ENCODE assay signal across 8 cellular contexts in the genomic region with DNA sequence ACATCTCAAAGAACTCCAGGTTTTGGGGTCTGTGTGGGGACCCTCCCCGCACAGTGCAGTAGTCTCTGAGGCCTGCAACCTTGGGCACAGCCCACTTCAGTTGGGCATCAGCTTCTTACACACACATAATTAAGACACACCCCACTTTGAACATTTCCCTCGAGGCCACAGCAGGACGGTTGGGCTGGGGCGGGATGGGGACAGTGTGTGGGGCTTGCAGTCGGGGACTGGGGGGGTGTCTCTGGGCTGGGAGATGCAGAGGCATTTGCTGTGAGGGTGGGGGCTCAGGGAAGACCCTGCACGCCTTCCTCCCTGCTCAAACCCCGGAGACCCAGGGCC. TPM values are rescaled to one million over a fixed set of nuclear protein-coding genes. Genes with fewer than 3 reads are reported as not detected.
DNase-seq lines count a peak whose midpoint lies in the region; ATAC-seq, FAIRE-seq and TF ChIP-seq lines count a peak whose summit lies in the region.

No MANE protein-coding gene starts in this region.

- H3K9me3 ChIP-seq in A549 (no peaks in the 10 kb centered on the region), GM12878 (replicated peaks; ENCODE audit: control insufficient read depth, insufficient read depth, low read length) (no peaks in the 10 kb centered on the region), mucosa of descending colon (no peaks in the 10 kb centered on the region)

- H3K4me1 Mint-ChIP-seq in HFFc6 (ENCODE audit: low read depth): peaks cover 52% of the 10 kb centered on the region

- H3K36me3 ChIP-seq in GM12878 (ENCODE audit: control insufficient read depth in 2 of 2, insufficient read depth in 2 of 2, low read length in 1 of 2): no peaks in the 10 kb centered on the region
- H3K36me3 ChIP-seq in mucosa of descending colon (ENCODE audit: low read depth): no peaks in the 10 kb centered on the region

- no peaks in the 10 kb centered on the region for H3K9me3 Mint-ChIP-seq in HFFc6

- FAIRE-seq in A549 (lab: Jason Lieb, UNC) (no peak), GM12878 (lab: Jason Lieb, UNC) (no peak)

- ATAC-seq in A549: no peak
- no peak for ATAC-seq in GM12878
- no peak for ATAC-seq in mucosa of descending colon
- ATAC-seq in HG03280 (IDR thresholded peaks at IDR 0.05; ENCODE audit: unreplicated experiment): no peak
- ATAC-seq in HG02571 (IDR thresholded peaks at IDR 0.05; ENCODE audit: unreplicated experiment): no peak

- peaks cover 2% of the 10 kb centered on the region for H3K27me3 Mint-ChIP-seq in HFFc6 (ENCODE audit: insufficient read depth)

- SMC1A ChIA-PET in GM12878 (lab: Charles Lee; ENCODE audit: uncharacterized antibody, unreplicated experiment): no interaction called here

- no peaks in the 10 kb centered on the region; the same call in 1 of the 2 replicates for H3K36me3 Mint-ChIP-seq in HFFc6 (ENCODE audit: low read depth)

- H2AFZ ChIP-seq in GM12878 (ENCODE audit: control insufficient read depth, low read depth, low read length): no peak overlapping the region

- in situ Hi-C loops in GM12878 (cut with MboI): no loop called here

- H3K27ac ChIP-seq in A549 (peak overlapping the region in 1 of 2 experiments; percentile 95; a peak in 3 of 6 replicates), GM12878 (ENCODE audit: control insufficient read depth, insufficient read depth) (no peak overlapping the region)

- POLR2A ChIA-PET in A549 (lab: Yijun Ruan, JAX) (interaction anchor here (0.7 kb wide), 1 partner anchor 23 kb away, joined by 3 read pairs; no protein-coding TSS in a partner anchor), GM12878 (lab: Charles Lee) (interaction anchor here (0.6 to 2.3 kb wide), 3 partner anchors 9 to 33 kb away, joined by 4 to 8 read pairs (median 4); no protein-coding TSS in a partner anchor)

- peak overlapping the region; percentile 91 for H3K4me3 Mint-ChIP-seq in HFFc6

- TF ChIP-seq POLR2A in A549 (IDR thresholded peaks at IDR 0.05; ENCODE audit: low read length) (no peak), GM12878 (IDR thresholded peaks at IDR 0.05; ENCODE audit: low read depth, low read length) (no peak)

- TF ChIP-seq RAD21 in A549 (conservative IDR thresholded peaks at IDR 0.05 in 1 of 2, IDR thresholded peaks at IDR 0.05 in 1 of 2) (no peak), GM12878 (IDR thresholded peaks at IDR 0.05; ENCODE audit: insufficient read depth, low read depth, low read length) (no peak)

- no TSS peak for BruUV-seq in GM12878 (replicated peaks; lab: Mats Ljungman, UMichigan)

- peak overlapping the region; percentile 25; the same call in 1 of the 2 replicates for H3K27ac Mint-ChIP-seq in HFFc6

- TF ChIP-seq EP300 in A549 (IDR thresholded peaks at IDR 0.05) (no peak), GM12878 (IDR thresholded peaks at IDR 0.05; ENCODE audit: borderline replicate concordance in 1 of 2, control insufficient read depth in 1 of 2, low read depth in 2 of 2, low read length in 2 of 2) (no peak)

- intact Hi-C loops in GM12878 (cut with micrococcal nuclease; ENCODE audit: unreplicated experiment): no loop called here
- intact Hi-C loops in mucosa of descending colon (cut with DNase I, micrococcal nuclease): no loop called here

- H3K4me3 ChIP-seq in A549: peak overlapping the region; percentile 55
- H3K4me3 ChIP-seq in GM12878: no peak overlapping the region
- H3K4me3 ChIP-seq in mucosa of descending colon: peak overlapping the region; percentile 38

- TF ChIP-seq CTCF in A549 (IDR thresholded peaks at IDR 0.05) (no peak), HFFc6 (IDR thresholded peaks at IDR 0.05) (no peak), GM12878 (IDR thresholded peaks at IDR 0.05 in 2 of 3, conservative IDR thresholded peaks at IDR 0.05 in 1 of 3; ENCODE audit: control insufficient read depth in 2 of 3, extremely low read depth in 1 of 3, insufficient read depth in 1 of 3, low read depth in 3 of 3, low read length in 3 of 3) (no peak), mucosa of descending colon (IDR thresholded peaks at IDR 0.05) (no peak)

- no peaks in the 10 kb centered on the region for H3K79me2 ChIP-seq in GM12878 (ENCODE audit: control insufficient read depth, insufficient read depth, low read length)

- CTCF ChIA-PET in A549 (lab: Yijun Ruan, JAX): interaction anchor here (1.3 to 1.4 kb wide), 2 partner anchors 38 to 43 kb away, joined by 3 to 4 read pairs; partner anchors contain the start of gene IQCE
- CTCF ChIA-PET in GM12878 (lab: Yijun Ruan, JAX): no interaction called here

- 60% methylated on average over 3 of the region's 7 CpGs for WGBS in A549 (ENCODE audit: missing lambda C conversion rate)
- 1% methylated on average over 5 of the region's 7 CpGs for whole genome bisulfite sequencing in GM12878 (ENCODE audit: insufficient coverage, insufficient replicate concordance, low lambda C conversion rate, missing lambda C conversion rate)

- H3K4me2 ChIP-seq in A549: peak overlapping the region; percentile 99
- peak overlapping the region; percentile 44 for H3K4me2 ChIP-seq in GM12878 (ENCODE audit: control insufficient read depth, insufficient read depth)

- H3K4me1 ChIP-seq in A549 (peaks cover 76% of the 10 kb centered on the region), GM12878 (ENCODE audit: control insufficient read depth, insufficient read depth, low read length) (peaks cover 21% of the 10 kb centered on the region), mucosa of descending colon (ENCODE audit: low read depth) (peaks cover 53% of the 10 kb centered on the region)

- no peak for DNase-seq in A549 (ENCODE audit: low read depth in 1 of 2, low spot score in 1 of 2)
- peak; percentile 45 for DNase-seq in HFFc6
- DNase-seq in GM12878 (ENCODE audit: low read depth, low spot score): no peak
- peak in 2 of 3 donors; percentile 68 to 70 for DNase-seq in mucosa of descending colon
- DNase-seq in KG1 (lab: John Stamatoyannopoulos, UW): no peak
- DNase-seq in islet precursor cell: no peak

- RAD21 ChIA-PET in GM12878 (lab: Charles Lee; ENCODE audit: unreplicated experiment): interaction anchor here (1.1 to 1.2 kb wide), 2 partner anchors 8 to 11 kb away, joined by 3 to 4 read pairs; no protein-coding TSS in a partner anchor

- H3K9ac ChIP-seq in GM12878 (ENCODE audit: control insufficient read depth, insufficient read depth, low read length): no peak overlapping the region

- no peaks in the 10 kb centered on the region for H4K20me1 ChIP-seq in GM12878 (ENCODE audit: control insufficient read depth, insufficient read depth)

- H3K27me3 ChIP-seq in GM12878 (replicated peaks in 1 of 2; ENCODE audit: control insufficient read depth in 2 of 2, insufficient read depth in 2 of 2, low read length in 1 of 2): peaks cover 0 to 11% of the 10 kb centered on the region in 2 experiments; a peak in 3 of 4 replicates

RNA-seq across cellular contexts. Expression of gene LFNG, which starts 1.2 kb away (rescaled TPM):
- 2.3 and 2.9 TPM in 2 replicates for polyA plus RNA-seq in A549 (2011; rRNA removed)
- polyA plus RNA-seq in A549 (2012; cell fraction: cytosol; rRNA removed): 4.7 and 6.4 TPM in 2 replicates
- 10.0 and 15.6 TPM in 2 replicates for polyA plus RNA-seq in A549 (2012; cell fraction: nucleus; rRNA removed)
- 5.8 to 7.3 TPM (median 6.3 TPM) in 3 replicates for polyA plus RNA-seq in A549 (2017; fragmentation: RNase III; extraction: RNeasy Plus Mini Kit Qiagen cat#74134 plus additional on column Dnase treatment)
- polyA minus RNA-seq in A549 (2011; rRNA and poly(A)+ RNA removed): 2.7 and 3.0 TPM in 2 replicates
- 10 to 100 TPM in 2 of 6 experiments, 1 to 10 TPM in 4; 8.6 to 11.7 (median 9.6) TPM for total RNA-seq in HFFc6 (2021; fragmentation: NEBNext Ultra II Directional; extraction: Animal tissue kit (Norgen Biotek cat#: 25700))
- 6.2 and 7.0 TPM in 2 replicates for total RNA-seq in GM12878 (2013; cell fraction: nucleolus; rRNA removed)
- total RNA-seq in GM12878 (2014; rRNA removed): 0.11 and 0.68 TPM in 2 replicates
- total RNA-seq in GM12878 (2014; rRNA removed; fragmentation: Illumina TruSeq; extraction: Trizol): 0.22 and 0.23 TPM in 2 replicates
- 0.62 and 0.80 TPM in 2 replicates for total RNA-seq in GM12878 (2021)
- not detected for polyA plus RNA-seq in GM12878 (2011; ENCODE audit: low read depth)
- polyA plus RNA-seq in GM12878 (2011; rRNA removed): 0.33 and 0.43 TPM in 2 replicates
- polyA plus RNA-seq in GM12878 (2011; cell fraction: cytosol; rRNA removed): 0.48 and 0.51 TPM in 2 replicates
- 1.6 and 1.7 TPM in 2 replicates for polyA plus RNA-seq in GM12878 (2011; cell fraction: nucleus; rRNA removed)
- polyA plus RNA-seq in GM12878 (2012): 0.15 and 0.35 TPM in 2 replicates
- 0.15 TPM in 1 of 2 replicates, not detected in the other for polyA plus RNA-seq in GM12878 (2014; fragmentation: Illumina TruSeq; extraction: Trizol)
- polyA plus RNA-seq in GM12878 (2014; fragmentation: Nextera tagmentation; extraction: Ambion mirVana): under 1 TPM; 0.09 to 0.18 TPM
- 0.68 and 0.81 TPM in 2 replicates for polyA plus RNA-seq in GM12878 (2014; rRNA removed)
- not detected for polyA plus RNA-seq in GM12878 (2016; fragmentation: Nextera tagmentation; extraction: Ambion mirVana)
- 0.15 and 0.26 TPM in 2 replicates for polyA minus RNA-seq in GM12878 (2011; rRNA and poly(A)+ RNA removed)
- not detected in 2 replicates for polyA minus RNA-seq in GM12878 (2011; cell fraction: cytosol; rRNA and poly(A)+ RNA removed)
- polyA minus RNA-seq in GM12878 (2011; cell fraction: nucleus; rRNA and poly(A)+ RNA removed): 0.73 and 2.0 TPM in 2 replicates
- 10 to 100 TPM; 31.7 to 95.0 (median 71.7) TPM for total RNA-seq in mucosa of descending colon

RNA-seq across cellular contexts. Expression of gene BRAT1, which starts 34.5 kb away (rescaled TPM):
- polyA plus RNA-seq in A549 (2011; rRNA removed) (11.9 and 13.3 TPM in 2 replicates), A549 (2017; fragmentation: RNase III; extraction: RNeasy Plus Mini Kit Qiagen cat#74134 plus additional on column Dnase treatment) (22.6 to 25.6 TPM (median 24.4 TPM) in 3 replicates), GM12878 (2011; rRNA removed) (2.9 and 8.1 TPM in 2 replicates), GM12878 (2014; fragmentation: Illumina TruSeq; extraction: Trizol) (0.76 and 3.3 TPM in 2 replicates), GM12878 (2014; fragmentation: Nextera tagmentation; extraction: Ambion mirVana) (under 1 TPM; 0.13 to 0.68 TPM), GM12878 (2014; rRNA removed) (23.8 and 32.6 TPM in 2 replicates), GM12878 (2016; fragmentation: Nextera tagmentation; extraction: Ambion mirVana) (10 to 100 TPM; 43.6 to 53.3 TPM)
- 35.3 and 50.2 TPM in 2 replicates for polyA plus RNA-seq in A549 (2012; cell fraction: cytosol; rRNA removed)
- polyA plus RNA-seq in A549 (2012; cell fraction: nucleus; rRNA removed): 140 and 205 TPM in 2 replicates
- polyA minus RNA-seq in A549 (2011; rRNA and poly(A)+ RNA removed): 12.4 and 13.3 TPM in 2 replicates
- total RNA-seq in HFFc6 (2021; fragmentation: NEBNext Ultra II Directional; extraction: Animal tissue kit (Norgen Biotek cat#: 25700)): 10 to 100 TPM; 21.3 to 26.0 (median 23.3) TPM
- total RNA-seq in GM12878 (2013; cell fraction: nucleolus; rRNA removed): 26.3 and 30.6 TPM in 2 replicates
- total RNA-seq in GM12878 (2014; rRNA removed) (27.2 and 35.2 TPM in 2 replicates), GM12878 (2014; rRNA removed; fragmentation: Illumina TruSeq; extraction: Trizol) (4.1 and 5.2 TPM in 2 replicates), GM12878 (2021) (31.0 and 32.8 TPM in 2 replicates), mucosa of descending colon (10 to 100 TPM; 20.7 to 27.9 (median 22.1) TPM)
- polyA plus RNA-seq in GM12878 (2011; ENCODE audit: low read depth): 4.9 TPM
- 13.5 and 22.0 TPM in 2 replicates for polyA plus RNA-seq in GM12878 (2011; cell fraction: cytosol; rRNA removed)
- polyA plus RNA-seq in GM12878 (2011; cell fraction: nucleus; rRNA removed): 101 and 131 TPM in 2 replicates
- polyA plus RNA-seq in GM12878 (2012): 16.8 and 17.2 TPM in 2 replicates
- 3.9 and 12.8 TPM in 2 replicates for polyA minus RNA-seq in GM12878 (2011; rRNA and poly(A)+ RNA removed)
- polyA minus RNA-seq in GM12878 (2011; cell fraction: cytosol; rRNA and poly(A)+ RNA removed): 9.5 and 9.9 TPM in 2 replicates
- polyA minus RNA-seq in GM12878 (2011; cell fraction: nucleus; rRNA and poly(A)+ RNA removed): 10.8 and 17.3 TPM in 2 replicates

RNA-seq across cellular contexts. Expression of gene IQCE, which starts 38.0 kb away (rescaled TPM):
- polyA plus RNA-seq in A549 (2011; rRNA removed) (10.1 and 10.6 TPM in 2 replicates), A549 (2017; fragmentation: RNase III; extraction: RNeasy Plus Mini Kit Qiagen cat#74134 plus additional on column Dnase treatment) (11.3 to 13.0 TPM (median 12.8 TPM) in 3 replicates), GM12878 (2011; rRNA removed) (2.8 and 3.7 TPM in 2 replicates), GM12878 (2014; fragmentation: Illumina TruSeq; extraction: Trizol) (3.0 and 3.1 TPM in 2 replicates), GM12878 (2014; fragmentation: Nextera tagmentation; extraction: Ambion mirVana) (under 1 TPM; 0.37 to 0.45 TPM), GM12878 (2014; rRNA removed) (5.6 and 6.1 TPM in 2 replicates), GM12878 (2016; fragmentation: Nextera tagmentation; extraction: Ambion mirVana) (1 to 10 TPM; 5.8 to 5.9 TPM)
- 8.9 and 9.3 TPM in 2 replicates for polyA plus RNA-seq in A549 (2012; cell fraction: cytosol; rRNA removed)
- 16.7 and 18.2 TPM in 2 replicates for polyA plus RNA-seq in A549 (2012; cell fraction: nucleus; rRNA removed)
- polyA minus RNA-seq in A549 (2011; rRNA and poly(A)+ RNA removed): 10.6 and 13.3 TPM in 2 replicates
- 10 to 100 TPM; 14.9 to 18.1 (median 17.0) TPM for total RNA-seq in HFFc6 (2021; fragmentation: NEBNext Ultra II Directional; extraction: Animal tissue kit (Norgen Biotek cat#: 25700))
- total RNA-seq in GM12878 (2013; cell fraction: nucleolus; rRNA removed): 15.3 and 19.5 TPM in 2 replicates
- total RNA-seq in GM12878 (2014; rRNA removed) (3.7 and 4.3 TPM in 2 replicates), GM12878 (2014; rRNA removed; fragmentation: Illumina TruSeq; extraction: Trizol) (2.3 and 2.5 TPM in 2 replicates), GM12878 (2021) (7.9 and 8.1 TPM in 2 replicates), mucosa of descending colon (10 to 100 TPM; 27.9 to 41.2 (median 35.9) TPM)
- polyA plus RNA-seq in GM12878 (2011; ENCODE audit: low read depth): 0.75 TPM
- 2.9 and 3.7 TPM in 2 replicates for polyA plus RNA-seq in GM12878 (2011; cell fraction: cytosol; rRNA removed)
- 13.7 and 15.4 TPM in 2 replicates for polyA plus RNA-seq in GM12878 (2011; cell fraction: nucleus; rRNA removed)
- polyA plus RNA-seq in GM12878 (2012): 2.0 and 2.6 TPM in 2 replicates
- polyA minus RNA-seq in GM12878 (2011; rRNA and poly(A)+ RNA removed): 2.5 and 4.9 TPM in 2 replicates
- 1.1 and 3.7 TPM in 2 replicates for polyA minus RNA-seq in GM12878 (2011; cell fraction: cytosol; rRNA and poly(A)+ RNA removed)
- polyA minus RNA-seq in GM12878 (2011; cell fraction: nucleus; rRNA and poly(A)+ RNA removed): 3.4 and 6.5 TPM in 2 replicates

RNA-seq across cellular contexts. Expression of gene GRIFIN, which starts 44.6 kb away (rescaled TPM):
- polyA plus RNA-seq in A549 (2011; rRNA removed) (not detected in 2 replicates), A549 (2017; fragmentation: RNase III; extraction: RNeasy Plus Mini Kit Qiagen cat#74134 plus additional on column Dnase treatment) (not detected in 3 replicates), GM12878 (2011; rRNA removed) (not detected in 2 replicates), GM12878 (2014; fragmentation: Illumina TruSeq; extraction: Trizol) (not detected in 2 replicates), GM12878 (2014; fragmentation: Nextera tagmentation; extraction: Ambion mirVana) (not detected), GM12878 (2014; rRNA removed) (not detected in 2 replicates), GM12878 (2016; fragmentation: Nextera tagmentation; extraction: Ambion mirVana) (not detected)
- polyA plus RNA-seq in A549 (2012; cell fraction: cytosol; rRNA removed): not detected in 2 replicates
- polyA plus RNA-seq in A549 (2012; cell fraction: nucleus; rRNA removed): not detected in 2 replicates
- not detected in 2 replicates for polyA minus RNA-seq in A549 (2011; rRNA and poly(A)+ RNA removed)
- not detected for total RNA-seq in HFFc6 (2021; fragmentation: NEBNext Ultra II Directional; extraction: Animal tissue kit (Norgen Biotek cat#: 25700))
- total RNA-seq in GM12878 (2013; cell fraction: nucleolus; rRNA removed): not detected in 2 replicates
- total RNA-seq in GM12878 (2014; rRNA removed) (not detected in 2 replicates), GM12878 (2014; rRNA removed; fragmentation: Illumina TruSeq; extraction: Trizol) (not detected in 2 replicates), GM12878 (2021) (not detected in 2 replicates), mucosa of descending colon (not detected)
- polyA plus RNA-seq in GM12878 (2011; ENCODE audit: low read depth): not detected
- polyA plus RNA-seq in GM12878 (2011; cell fraction: cytosol; rRNA removed): not detected in 2 replicates
- not detected in 2 replicates for polyA plus RNA-seq in GM12878 (2011; cell fraction: nucleus; rRNA removed)
- polyA plus RNA-seq in GM12878 (2012): not detected in 2 replicates
- not detected in 2 replicates for polyA minus RNA-seq in GM12878 (2011; rRNA and poly(A)+ RNA removed)
- polyA minus RNA-seq in GM12878 (2011; cell fraction: cytosol; rRNA and poly(A)+ RNA removed): not detected in 2 replicates
- polyA minus RNA-seq in GM12878 (2011; cell fraction: nucleus; rRNA and poly(A)+ RNA removed): not detected in 2 replicates

Comparison
In these comparisons a context has a peak if more than half of its experiments do, and no peak if none do; other contexts are left out.
1. DNase-seq: peak in HFFc6 (single experiment) and mucosa of descending colon (2 of 3); none in A549 (0 of 2), GM12878 (single experiment), KG1 (single experiment) and islet precursor cell (single experiment).